1 cellular context compared by ENCODE assay signal in the genomic region with DNA sequence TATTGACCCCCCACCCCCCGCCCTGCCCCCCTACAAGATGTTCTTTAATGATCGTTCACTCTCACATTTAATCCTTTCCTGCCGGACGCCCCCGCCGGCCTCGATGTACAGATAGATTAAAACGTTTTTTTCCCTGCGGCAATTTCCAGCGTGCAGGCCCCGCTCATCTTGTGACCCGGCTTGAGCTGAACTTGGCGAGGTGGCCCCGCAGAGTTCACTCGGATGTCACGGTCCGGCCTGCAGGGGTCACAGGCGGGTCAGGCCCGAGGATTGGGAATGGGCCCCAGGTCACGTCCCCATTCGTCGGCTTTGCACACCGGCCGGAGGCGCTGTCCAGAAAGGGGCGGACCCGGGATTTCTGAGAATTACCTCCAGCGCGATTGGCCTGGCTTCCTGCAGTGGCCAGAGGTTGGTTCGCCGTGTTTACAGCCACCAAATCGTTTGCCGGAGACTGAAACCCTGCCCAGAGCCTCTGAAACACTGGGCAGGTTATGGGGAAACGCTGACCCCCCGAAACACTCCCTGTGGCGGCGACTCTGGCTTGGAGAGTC.
TF ChIP-seq lines count a peak whose summit lies in the region.

No MANE protein-coding gene starts in this region.

TF ChIP-seq in K562, 482 proteins besides CTCF, POLR2A, EP300 and RAD21 (continued from another document and continues in another):
- TF ChIP-seq, protein P1, sequence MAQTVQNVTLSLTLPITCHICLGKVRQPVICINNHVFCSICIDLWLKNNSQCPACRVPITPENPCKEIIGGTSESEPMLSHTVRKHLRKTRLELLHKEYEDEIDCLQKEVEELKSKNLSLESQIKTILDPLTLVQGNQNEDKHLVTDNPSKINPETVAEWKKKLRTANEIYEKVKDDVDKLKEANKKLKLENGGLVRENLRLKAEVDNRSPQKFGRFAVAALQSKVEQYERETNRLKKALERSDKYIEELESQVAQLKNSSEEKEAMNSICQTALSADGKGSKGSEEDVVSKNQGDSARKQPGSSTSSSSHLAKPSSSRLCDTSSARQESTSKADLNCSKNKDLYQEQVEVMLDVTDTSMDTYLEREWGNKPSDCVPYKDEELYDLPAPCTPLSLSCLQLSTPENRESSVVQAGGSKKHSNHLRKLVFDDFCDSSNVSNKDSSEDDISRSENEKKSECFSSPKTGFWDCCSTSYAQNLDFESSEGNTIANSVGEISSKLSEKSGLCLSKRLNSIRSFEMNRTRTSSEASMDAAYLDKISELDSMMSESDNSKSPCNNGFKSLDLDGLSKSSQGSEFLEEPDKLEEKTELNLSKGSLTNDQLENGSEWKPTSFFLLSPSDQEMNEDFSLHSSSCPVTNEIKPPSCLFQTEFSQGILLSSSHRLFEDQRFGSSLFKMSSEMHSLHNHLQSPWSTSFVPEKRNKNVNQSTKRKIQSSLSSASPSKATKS (CRISPR knock-in tag; IDR thresholded peaks at IDR 0.05) = no peak
- TF ChIP-seq, protein P2, sequence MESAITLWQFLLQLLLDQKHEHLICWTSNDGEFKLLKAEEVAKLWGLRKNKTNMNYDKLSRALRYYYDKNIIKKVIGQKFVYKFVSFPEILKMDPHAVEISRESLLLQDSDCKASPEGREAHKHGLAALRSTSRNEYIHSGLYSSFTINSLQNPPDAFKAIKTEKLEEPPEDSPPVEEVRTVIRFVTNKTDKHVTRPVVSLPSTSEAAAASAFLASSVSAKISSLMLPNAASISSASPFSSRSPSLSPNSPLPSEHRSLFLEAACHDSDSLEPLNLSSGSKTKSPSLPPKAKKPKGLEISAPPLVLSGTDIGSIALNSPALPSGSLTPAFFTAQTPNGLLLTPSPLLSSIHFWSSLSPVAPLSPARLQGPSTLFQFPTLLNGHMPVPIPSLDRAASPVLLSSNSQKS (CRISPR knock-in tag; IDR thresholded peaks at IDR 0.05) = no peak
- TF ChIP-seq KLF10 (CRISPR knock-in tag; IDR thresholded peaks at IDR 0.05) = no peak
- TF ChIP-seq, protein P3, sequence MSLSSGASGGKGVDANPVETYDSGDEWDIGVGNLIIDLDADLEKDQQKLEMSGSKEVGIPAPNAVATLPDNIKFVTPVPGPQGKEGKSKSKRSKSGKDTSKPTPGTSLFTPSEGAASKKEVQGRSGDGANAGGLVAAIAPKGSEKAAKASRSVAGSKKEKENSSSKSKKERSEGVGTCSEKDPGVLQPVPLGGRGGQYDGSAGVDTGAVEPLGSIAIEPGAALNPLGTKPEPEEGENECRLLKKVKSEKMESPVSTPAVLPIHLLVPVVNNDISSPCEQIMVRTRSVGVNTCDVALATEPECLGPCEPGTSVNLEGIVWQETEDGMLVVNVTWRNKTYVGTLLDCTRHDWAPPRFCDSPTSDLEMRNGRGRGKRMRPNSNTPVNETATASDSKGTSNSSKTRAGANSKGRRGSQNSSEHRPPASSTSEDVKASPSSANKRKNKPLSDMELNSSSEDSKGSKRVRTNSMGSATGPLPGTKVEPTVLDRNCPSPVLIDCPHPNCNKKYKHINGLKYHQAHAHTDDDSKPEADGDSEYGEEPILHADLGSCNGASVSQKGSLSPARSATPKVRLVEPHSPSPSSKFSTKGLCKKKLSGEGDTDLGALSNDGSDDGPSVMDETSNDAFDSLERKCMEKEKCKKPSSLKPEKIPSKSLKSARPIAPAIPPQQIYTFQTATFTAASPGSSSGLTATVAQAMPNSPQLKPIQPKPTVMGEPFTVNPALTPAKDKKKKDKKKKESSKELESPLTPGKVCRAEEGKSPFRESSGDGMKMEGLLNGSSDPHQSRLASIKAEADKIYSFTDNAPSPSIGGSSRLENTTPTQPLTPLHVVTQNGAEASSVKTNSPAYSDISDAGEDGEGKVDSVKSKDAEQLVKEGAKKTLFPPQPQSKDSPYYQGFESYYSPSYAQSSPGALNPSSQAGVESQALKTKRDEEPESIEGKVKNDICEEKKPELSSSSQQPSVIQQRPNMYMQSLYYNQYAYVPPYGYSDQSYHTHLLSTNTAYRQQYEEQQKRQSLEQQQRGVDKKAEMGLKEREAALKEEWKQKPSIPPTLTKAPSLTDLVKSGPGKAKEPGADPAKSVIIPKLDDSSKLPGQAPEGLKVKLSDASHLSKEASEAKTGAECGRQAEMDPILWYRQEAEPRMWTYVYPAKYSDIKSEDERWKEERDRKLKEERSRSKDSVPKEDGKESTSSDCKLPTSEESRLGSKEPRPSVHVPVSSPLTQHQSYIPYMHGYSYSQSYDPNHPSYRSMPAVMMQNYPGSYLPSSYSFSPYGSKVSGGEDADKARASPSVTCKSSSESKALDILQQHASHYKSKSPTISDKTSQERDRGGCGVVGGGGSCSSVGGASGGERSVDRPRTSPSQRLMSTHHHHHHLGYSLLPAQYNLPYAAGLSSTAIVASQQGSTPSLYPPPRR (CRISPR knock-in tag; IDR thresholded peaks at IDR 0.05; ENCODE audit: borderline replicate concordance) = no peak
- TF ChIP-seq RBM34 (IDR thresholded peaks at IDR 0.05; ENCODE audit: borderline replicate concordance, insufficient read depth, low read length) = no peak
- TF ChIP-seq GTF2A2 (tag; IDR thresholded peaks at IDR 0.05) = no peak
- TF ChIP-seq, protein P4, sequence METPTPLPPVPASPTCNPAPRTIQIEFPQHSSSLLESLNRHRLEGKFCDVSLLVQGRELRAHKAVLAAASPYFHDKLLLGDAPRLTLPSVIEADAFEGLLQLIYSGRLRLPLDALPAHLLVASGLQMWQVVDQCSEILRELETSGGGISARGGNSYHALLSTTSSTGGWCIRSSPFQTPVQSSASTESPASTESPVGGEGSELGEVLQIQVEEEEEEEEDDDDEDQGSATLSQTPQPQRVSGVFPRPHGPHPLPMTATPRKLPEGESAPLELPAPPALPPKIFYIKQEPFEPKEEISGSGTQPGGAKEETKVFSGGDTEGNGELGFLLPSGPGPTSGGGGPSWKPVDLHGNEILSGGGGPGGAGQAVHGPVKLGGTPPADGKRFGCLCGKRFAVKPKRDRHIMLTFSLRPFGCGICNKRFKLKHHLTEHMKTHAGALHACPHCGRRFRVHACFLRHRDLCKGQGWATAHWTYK (CRISPR knock-in tag; IDR thresholded peaks at IDR 0.05) = no peak
- TF ChIP-seq TOE1 (IDR thresholded peaks at IDR 0.05; ENCODE audit: borderline replicate concordance) = peak; percentile 59; the same call in 1 of the 2 replicates
- no peak for TF ChIP-seq TOE1 (CRISPR knock-in tag; IDR thresholded peaks at IDR 0.05; ENCODE audit: borderline replicate concordance, low read depth)
- TF ChIP-seq CCNT2 (IDR thresholded peaks at IDR 0.05; ENCODE audit: borderline replicate concordance, extremely low read depth, insufficient read length, low read depth, low read length) = peak; percentile 82
- peak; percentile 49; the same call in 1 of the 2 replicates for TF ChIP-seq CTBP1 (IDR thresholded peaks at IDR 0.05; ENCODE audit: borderline replicate concordance)
- TF ChIP-seq ZNF507 (tag; conservative IDR thresholded peaks at IDR 0.05) = no peak
- TF ChIP-seq FOXJ2 (tag; IDR thresholded peaks at IDR 0.05) = peak; percentile 71; the same call in 1 of the 2 replicates
- TF ChIP-seq DMBX1 (CRISPR knock-in tag; IDR thresholded peaks at IDR 0.05; ENCODE audit: borderline replicate concordance) = 0 out of 2 replicates have a peak, but pooled peaks have one; percentile 21
- no peak for TF ChIP-seq SIX5 (IDR thresholded peaks at IDR 0.05; ENCODE audit: borderline replicate concordance in 1 of 2, insufficient read depth in 1 of 2, low read depth in 1 of 2, low read length in 2 of 2)
- TF ChIP-seq SMARCB1 (IDR thresholded peaks at IDR 0.05; ENCODE audit: insufficient read length, low read depth) = no peak
- TF ChIP-seq RBFOX2 (IDR thresholded peaks at IDR 0.05; ENCODE audit: low read depth, low read length) = peak; percentile 73
- no peak for TF ChIP-seq ZNF232 (CRISPR knock-in tag; IDR thresholded peaks at IDR 0.05)
- TF ChIP-seq ZSCAN32 (CRISPR knock-in tag; IDR thresholded peaks at IDR 0.05) = no peak
- peak; percentile 45; the same call in 1 of the 2 replicates for TF ChIP-seq ZBTB7A (IDR thresholded peaks at IDR 0.05; ENCODE audit: borderline replicate concordance, control insufficient read depth, low read depth, low read length)
- TF ChIP-seq GABPA (tag; conservative IDR thresholded peaks at IDR 0.05; ENCODE audit: low read depth) = no peak
- TF ChIP-seq RFX1 (IDR thresholded peaks at IDR 0.05) = no peak
- no peak for TF ChIP-seq HDAC8 (tag; IDR thresholded peaks at IDR 0.05)
- TF ChIP-seq EGR1 (conservative IDR thresholded peaks at IDR 0.05) = peak; percentile 57; the same call in 1 of the 2 replicates
- TF ChIP-seq RBBP5 (IDR thresholded peaks at IDR 0.05; ENCODE audit: borderline replicate concordance, insufficient read depth, low read length, poor library complexity, severe bottlenecking) = peak; percentile 32
- no peak for TF ChIP-seq ELF2 (CRISPR knock-in tag; IDR thresholded peaks at IDR 0.05)
- TF ChIP-seq TEAD4 (IDR thresholded peaks at IDR 0.05; ENCODE audit: low read length) = 0 out of 2 replicates have a peak, but pooled peaks have one; percentile 5
- no peak for TF ChIP-seq TEAD4 (CRISPR knock-in tag; IDR thresholded peaks at IDR 0.05; ENCODE audit: borderline replicate concordance)
- no peak for TF ChIP-seq BRCA1 (IDR thresholded peaks at IDR 0.05)
- TF ChIP-seq BRCA1 (CRISPR knock-in tag; IDR thresholded peaks at IDR 0.05) = no peak
- no peak for TF ChIP-seq BCL6 (CRISPR knock-in tag; IDR thresholded peaks at IDR 0.05)
- TF ChIP-seq POLR2H (tag; IDR thresholded peaks at IDR 0.05; ENCODE audit: low read depth) = peak; percentile 59
- TF ChIP-seq ZNF696 (CRISPR knock-in tag; conservative IDR thresholded peaks at IDR 0.05) = no peak
- TF ChIP-seq SAP30 (IDR thresholded peaks at IDR 0.05; ENCODE audit: borderline replicate concordance, insufficient read depth, low read depth, low read length, poor library complexity, severe bottlenecking) = no peak
- TF ChIP-seq, protein P5, sequence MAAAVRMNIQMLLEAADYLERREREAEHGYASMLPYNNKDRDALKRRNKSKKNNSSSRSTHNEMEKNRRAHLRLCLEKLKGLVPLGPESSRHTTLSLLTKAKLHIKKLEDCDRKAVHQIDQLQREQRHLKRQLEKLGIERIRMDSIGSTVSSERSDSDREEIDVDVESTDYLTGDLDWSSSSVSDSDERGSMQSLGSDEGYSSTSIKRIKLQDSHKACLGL (CRISPR knock-in tag; IDR thresholded peaks at IDR 0.05; ENCODE audit: borderline replicate concordance, poor library complexity, severe bottlenecking) = no peak
- peak; percentile 46; the same call in 1 of the 2 replicates for TF ChIP-seq EP400 (IDR thresholded peaks at IDR 0.05)
- TF ChIP-seq ZBED1 (IDR thresholded peaks at IDR 0.05) = no peak
- TF ChIP-seq ZFX (CRISPR knock-in tag; IDR thresholded peaks at IDR 0.05) = peak; percentile 57
- TF ChIP-seq, protein P6, sequence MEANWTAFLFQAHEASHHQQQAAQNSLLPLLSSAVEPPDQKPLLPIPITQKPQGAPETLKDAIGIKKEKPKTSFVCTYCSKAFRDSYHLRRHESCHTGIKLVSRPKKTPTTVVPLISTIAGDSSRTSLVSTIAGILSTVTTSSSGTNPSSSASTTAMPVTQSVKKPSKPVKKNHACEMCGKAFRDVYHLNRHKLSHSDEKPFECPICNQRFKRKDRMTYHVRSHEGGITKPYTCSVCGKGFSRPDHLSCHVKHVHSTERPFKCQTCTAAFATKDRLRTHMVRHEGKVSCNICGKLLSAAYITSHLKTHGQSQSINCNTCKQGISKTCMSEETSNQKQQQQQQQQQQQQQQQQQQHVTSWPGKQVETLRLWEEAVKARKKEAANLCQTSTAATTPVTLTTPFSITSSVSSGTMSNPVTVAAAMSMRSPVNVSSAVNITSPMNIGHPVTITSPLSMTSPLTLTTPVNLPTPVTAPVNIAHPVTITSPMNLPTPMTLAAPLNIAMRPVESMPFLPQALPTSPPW (CRISPR knock-in tag; IDR thresholded peaks at IDR 0.05) = peak; percentile 76
- no peak for TF ChIP-seq SMAD2 (IDR thresholded peaks at IDR 0.05; ENCODE audit: low read depth, low read length)
- no peak for TF ChIP-seq TARDBP (IDR thresholded peaks at IDR 0.05)
- no peak for TF ChIP-seq PYGO2 (tag; IDR thresholded peaks at IDR 0.05)
- TF ChIP-seq ZNF184 (CRISPR knock-in tag; IDR thresholded peaks at IDR 0.05) = no peak
- peak; percentile 19 to 52; a peak in 2 of 4 replicates for TF ChIP-seq MAZ (CRISPR knock-in tag; conservative IDR thresholded peaks at IDR 0.05 in 1 of 2, IDR thresholded peaks at IDR 0.05 in 1 of 2)
- TF ChIP-seq NEUROD1 (IDR thresholded peaks at IDR 0.05; ENCODE audit: borderline replicate concordance, low read depth, low read length, partially characterized antibody) = peak; percentile 24
- TF ChIP-seq, protein P7, sequence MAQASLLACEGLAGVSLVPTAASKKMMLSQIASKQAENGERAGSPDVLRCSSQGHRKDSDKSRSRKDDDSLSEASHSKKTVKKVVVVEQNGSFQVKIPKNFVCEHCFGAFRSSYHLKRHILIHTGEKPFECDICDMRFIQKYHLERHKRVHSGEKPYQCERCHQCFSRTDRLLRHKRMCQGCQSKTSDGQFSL (CRISPR knock-in tag; IDR thresholded peaks at IDR 0.05) = peak; percentile 42; the same call in 1 of the 2 replicates
- TF ChIP-seq, protein P7 (tag; IDR thresholded peaks at IDR 0.05) = 0 out of 4 replicates have a peak, but pooled peaks of 1 of the 2 experiments have one; percentile 58
- peak; percentile 64 to 65 for TF ChIP-seq KDM1A (IDR thresholded peaks at IDR 0.05)
- TF ChIP-seq ZNF408 (CRISPR knock-in tag; IDR thresholded peaks at IDR 0.05; ENCODE audit: low read depth) = no peak
- TF ChIP-seq TEAD1 (CRISPR knock-in tag; IDR thresholded peaks at IDR 0.05) = 0 out of 4 replicates have a peak, but pooled peaks of 1 of the 2 experiments have one; percentile 21
- TF ChIP-seq NR2F6 (CRISPR knock-in tag; IDR thresholded peaks at IDR 0.05) = no peak
- TF ChIP-seq XRCC4 (IDR thresholded peaks at IDR 0.05; ENCODE audit: extremely low read depth, insufficient read depth, insufficient read length) = no peak
- peak; percentile 38 for TF ChIP-seq MEIS2 (IDR thresholded peaks at IDR 0.05; ENCODE audit: partially characterized antibody)
- TF ChIP-seq COPS2 (conservative IDR thresholded peaks at IDR 0.05) = no peak
- TF ChIP-seq XRCC3 (IDR thresholded peaks at IDR 0.05) = no peak
- no peak for TF ChIP-seq KLF1 (tag; IDR thresholded peaks at IDR 0.05)
- peak; percentile 56 for TF ChIP-seq ATF7 (IDR thresholded peaks at IDR 0.05)
- TF ChIP-seq, protein P8, sequence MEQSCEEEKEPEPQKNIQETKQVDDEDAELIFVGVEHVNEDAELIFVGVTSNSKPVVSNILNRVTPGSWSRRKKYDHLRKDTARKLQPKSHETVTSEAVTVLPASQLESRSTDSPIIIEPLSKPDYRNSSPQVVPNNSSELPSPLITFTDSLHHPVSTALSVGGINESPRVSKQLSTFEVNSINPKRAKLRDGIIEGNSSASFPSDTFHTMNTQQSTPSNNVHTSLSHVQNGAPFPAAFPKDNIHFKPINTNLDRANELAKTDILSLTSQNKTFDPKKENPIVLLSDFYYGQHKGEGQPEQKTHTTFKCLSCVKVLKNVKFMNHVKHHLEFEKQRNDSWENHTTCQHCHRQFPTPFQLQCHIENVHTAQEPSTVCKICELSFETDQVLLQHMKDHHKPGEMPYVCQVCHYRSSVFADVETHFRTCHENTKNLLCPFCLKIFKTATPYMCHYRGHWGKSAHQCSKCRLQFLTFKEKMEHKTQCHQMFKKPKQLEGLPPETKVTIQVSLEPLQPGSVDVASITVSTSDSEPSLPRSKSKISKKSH (CRISPR knock-in tag; IDR thresholded peaks at IDR 0.05) = no peak
- peak in 1 of 2 experiments; percentile 47; a peak in 1 of 4 replicates for TF ChIP-seq TBL1XR1 (IDR thresholded peaks at IDR 0.05; ENCODE audit: low read length in 2 of 2)
